ENCODE assay signal across 20 cellular contexts in genomic region chr1:1391225-1391624, GRCh38. TPM values are rescaled to one million over a fixed set of nuclear protein-coding genes. Genes with fewer than 3 reads are reported as not detected.
"Had no signal": no experiment of that assay in that cellular context is flagged by ENCODE, and none has a peak within 500 bp of the region (broad histone marks: within the 10 kb centered on the region; RNA-seq: fewer than 3 reads in every experiment).

No MANE protein-coding gene starts in this region.

- H3K4me3 ChIP-seq: colonic mucosa, neural progenitor cell, ovary, spleen, transverse colon, vagina had no signal

- DNase-seq: activated CD4-positive, alpha-beta T cell treated with anti-CD3 and anti-CD28 coated beads, Interleukin-2, amount 50 U/mL, for 4 hours; activated gamma-delta T cell; anterior cingulate cortex; brain microvascular endothelial cell; colonic mucosa; endodermal cell; kidney glomerular epithelial cell; mesendoderm; naive thymus-derived CD4-positive, alpha-beta T cell; ovary; spleen; stimulated activated CD8-positive, alpha-beta memory T cell treated with anti-CD3 and anti-CD28 coated beads, Interleukin-4, amount 100 ng/mL, for 48 hours; stimulated activated naive CD4-positive, alpha-beta T cell treated with Interleukin-2 at 50 U/mL for 16 hours; T1000; transverse colon had no signal

- H3K27ac ChIP-seq: brain microvascular endothelial cell, colonic mucosa, neural progenitor cell, ovary, transverse colon, vagina had no signal

- H3K9me3 ChIP-seq: colonic mucosa, ovary, spleen, transverse colon, vagina had no signal

- FAIRE-seq: frontal cortex had no signal

- H3K9ac ChIP-seq: neural progenitor cell had no signal

- H3K4me1 ChIP-seq: colonic mucosa, neural progenitor cell, transverse colon, vagina had no signal

- H3K27me3 ChIP-seq: brain microvascular endothelial cell, colonic mucosa, neural progenitor cell, ovary, spleen, transverse colon, vagina had no signal

- ATAC-seq: naive thymus-derived CD4-positive, alpha-beta T cell had no signal

RNA-seq across cellular contexts. Expression of gene ANKRD65, which starts 29.9 kb away (rescaled TPM):
- total RNA-seq: activated CD8-positive, alpha-beta memory T cell treated with anti-CD3 and anti-CD28 coated beads for 36 hours; naive thymus-derived CD4-positive, alpha-beta T cell; T-helper 1 cell treated with Interleukin-12 subunit alpha and Interleukin-12 subunit beta and Interleukin-4 antibody, amounts not matched to agents 30 ng/mL and 1 ng/mL, for 36 hours had no signal
- polyA plus RNA-seq: naive thymus-derived CD4-positive, alpha-beta T cell had no signal
